Comparison of ENCODE assay signal across 8 cellular contexts in the genomic region with DNA sequence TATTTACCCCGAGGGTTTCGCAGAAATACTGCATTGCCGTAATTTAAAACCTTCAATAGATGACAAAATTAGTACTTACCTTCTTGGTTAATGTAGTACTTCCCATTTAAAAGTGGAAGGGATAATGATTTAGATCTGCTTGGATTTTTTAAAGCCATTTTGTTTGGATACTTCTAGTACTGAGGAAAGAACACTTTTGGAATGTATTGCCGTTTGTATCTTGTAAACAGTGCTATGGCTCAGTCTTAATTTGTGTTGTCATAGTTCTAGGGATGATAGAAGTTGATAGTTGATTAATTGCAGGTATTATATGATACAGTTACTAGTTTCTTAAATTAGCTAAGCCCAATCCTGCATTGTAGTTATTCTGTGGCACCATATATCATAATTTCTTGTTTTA. TPM values are rescaled to one million over a fixed set of nuclear protein-coding genes. Genes with fewer than 3 reads are reported as not detected.
DNase-seq lines count a peak whose midpoint lies in the region; ATAC-seq and TF ChIP-seq lines count a peak whose summit lies in the region.

No MANE protein-coding gene starts in this region.

- no peak overlapping the region for H3K18ac ChIP-seq in H9 (ENCODE audit: insufficient read length, low read depth, low read length)

- TF ChIP-seq CTCF in H9 (conservative IDR thresholded peaks at IDR 0.05): no peak
- TF ChIP-seq CTCF in foreskin fibroblast (IDR thresholded peaks at IDR 0.05; ENCODE audit: low read depth, low read length): no peak

- H3K23ac ChIP-seq in H9 (ENCODE audit: insufficient read length, low read depth, low read length): no peak overlapping the region

- WGBS in H9 (ENCODE audit: extremely low coverage, insufficient read length, low lambda C conversion rate): no CpG with 5 or more reads among the region's 4 CpGs

- no peaks in the 10 kb centered on the region for H3K4me1 ChIP-seq in H9 (ENCODE audit: insufficient read depth, low read length)

- H3K27ac ChIP-seq in H9 (ENCODE audit: insufficient read length, low read depth, low read length) (no peak overlapping the region), SK-N-MC (no peak overlapping the region), skin epidermis (peak overlapping the region in 5 of 21 experiments; percentile 84 to 95 (median 91))

- no peak overlapping the region for H2BK15ac ChIP-seq in H9 (ENCODE audit: low read depth, low read length)

- in situ Hi-C loops in ACHN (cut with HindIII; ENCODE audit: low pct_ligation_motif_present, low pct_unique_long_range_greater_than_20kb, low sequenced_read_pairs): no loop called here

- H3K27ac Mint-ChIP-seq in H9: no peak overlapping the region; a peak in 1 of 7 replicates

- no peak for ATAC-seq in HG02852 (IDR thresholded peaks at IDR 0.05; ENCODE audit: unreplicated experiment)

- no peak overlapping the region for H3K56ac ChIP-seq in H9 (ENCODE audit: insufficient read length, low read depth, low read length)

- peaks cover 28 to 31% of the 10 kb centered on the region in 2 experiments for H3K4me1 Mint-ChIP-seq in H9

- no peaks in the 10 kb centered on the region for H4K20me1 ChIP-seq in H9 (ENCODE audit: control insufficient read depth, insufficient read depth, insufficient read length)

- H3K79me2 ChIP-seq in H9 (ENCODE audit: insufficient read depth, low read length): peaks cover 24% of the 10 kb centered on the region; the same call in 1 of the 2 replicates

- H3K4me3 Mint-ChIP-seq in H9: peak overlapping the region; percentile 95 to 97

- no peaks in the 10 kb centered on the region for H3K23me2 ChIP-seq in H9 (ENCODE audit: insufficient read length, low read depth, low read length, poor library complexity, severe bottlenecking)

- H2AFZ ChIP-seq in H9 (ENCODE audit: low read length): no peak overlapping the region

- no peaks in the 10 kb centered on the region for H3K27me3 Mint-ChIP-seq in H9 (ENCODE audit: low read depth)

- no peaks in the 10 kb centered on the region for H3K9me3 ChIP-seq in H9 (ENCODE audit: control insufficient read depth, low read depth, low read length)
- no peaks in the 10 kb centered on the region for H3K9me3 ChIP-seq in SK-N-MC (ENCODE audit: low read depth, low read length)

- peak overlapping the region; percentile 13 for H3K9ac ChIP-seq in H9 (ENCODE audit: extremely low read depth, insufficient read length, low read length)
- peak overlapping the region; percentile 65 for H3K9ac ChIP-seq in SK-N-MC (ENCODE audit: insufficient read length)

- H3K4me2 ChIP-seq in H9 (ENCODE audit: insufficient read depth, insufficient read length, low read length): peak overlapping the region; percentile 89

- no peak overlapping the region for H2BK20ac ChIP-seq in H9 (ENCODE audit: low read depth, low read length, poor library complexity, severe bottlenecking)

- H2BK12ac ChIP-seq in H9 (ENCODE audit: insufficient read length, low read depth, low read length): no peak overlapping the region

- H3K36me3 Mint-ChIP-seq in H9 (ENCODE audit: insufficient read depth in 1 of 3, low read depth in 3 of 3): peaks cover 15 to 39% (median 22%) of the 10 kb centered on the region in 3 experiments; a peak in 6 of 7 replicates

- peaks cover 52% of the 10 kb centered on the region for H3K36me3 ChIP-seq in SK-N-MC (ENCODE audit: insufficient read depth, low read length)

- H2BK5ac ChIP-seq in H9 (ENCODE audit: insufficient read length, low read length): no peak overlapping the region

- H2AK5ac ChIP-seq in H9 (ENCODE audit: insufficient read length, low read length): no peak overlapping the region

- H3K14ac ChIP-seq in H9 (ENCODE audit: insufficient read depth, low read length): no peak overlapping the region

- no peak overlapping the region for H4K8ac ChIP-seq in H9 (replicated peaks; ENCODE audit: insufficient read length, low read depth, low read length)

- H4K5ac ChIP-seq in H9 (ENCODE audit: insufficient read length, low read depth, low read length): no peak overlapping the region

- H3K4me3 ChIP-seq in SK-N-MC (peak overlapping the region; percentile 96), foreskin fibroblast (ENCODE audit: low read depth in 1 of 2, low read length in 2 of 2) (peak overlapping the region; percentile 91), skin epidermis (peak overlapping the region; percentile 69 to 88 (median 81))

- no peaks in the 10 kb centered on the region for H3K79me1 ChIP-seq in H9 (ENCODE audit: insufficient read depth, low read depth, low read length, poor library complexity, severe bottlenecking)

- no peaks in the 10 kb centered on the region for H3K27me3 ChIP-seq in H9 (ENCODE audit: insufficient read depth, low read length)

- no peak overlapping the region for H4K91ac ChIP-seq in H9 (ENCODE audit: insufficient read length, low read depth, low read length)

- no peak overlapping the region for H3T11ph ChIP-seq in H9 (ENCODE audit: low read length)

- DNase-seq in H9 (no peak), SK-N-MC (ENCODE audit: low read depth, low spot score) (no peak), foreskin fibroblast (no peak), NCI-H774 (lab: John Stamatoyannopoulos, UW) (no peak), UCSD-AML1 (lab: John Stamatoyannopoulos, UW; ENCODE audit: unreplicated experiment) (no peak), ACHN (no peak)

- no peak overlapping the region for H2BK120ac ChIP-seq in H9 (ENCODE audit: low read depth, low read length, poor library complexity, severe bottlenecking)

- H3K4ac ChIP-seq in H9 (ENCODE audit: low read depth, low read length): no peak overlapping the region

- no peaks in the 10 kb centered on the region for H3K9me3 Mint-ChIP-seq in H9

RNA-seq across cellular contexts. Expression of a gene that starts 33.1 kb away (rescaled TPM):
- 164 TPM in 2 replicates for total RNA-seq in H9 (2021)
